33 cellular contexts compared by ENCODE assay signal in genomic region chr13:91667486-91667885, GRCh38.
"Had no signal": no experiment of that assay in that cellular context is flagged by ENCODE, and none has a peak within 500 bp of the region (broad histone marks: within the 10 kb centered on the region; RNA-seq: fewer than 3 reads in every experiment).

No MANE protein-coding gene starts in this region.

- FAIRE-seq: astrocyte, bronchial epithelial cell had no signal

- DNase-seq: activated effector memory CD4-positive, alpha-beta T cell treated with anti-CD3 and anti-CD28 coated beads, Interleukin-2, amount 50 U/mL, for 16 hours; activated effector memory CD4-positive, alpha-beta T cell treated with Interleukin-2 at 50 U/mL for 16 hours; activated gamma-delta T cell; activated gamma-delta T cell treated with Interleukin-2 at 50 U/mL for 16 hours; activated naive CD4-positive, alpha-beta T cell; activated naive CD4-positive, alpha-beta T cell treated with anti-CD3 and anti-CD28 coated beads for 36 hours; activated naive CD4-positive, alpha-beta T cell treated with anti-CD3 and anti-CD28 coated beads, Interleukin-2, amount 10 ng/mL, durations not matched to agents 7 days and 5 days; activated naive CD4-positive, alpha-beta T cell treated with anti-CD3 and anti-CD28 coated beads, Interleukin-2, amount 50 U/mL, for 16 hours; activated naive CD4-positive, alpha-beta T cell treated with Interleukin-2 at 50 U/mL for 16 hours; activated naive CD8-positive, alpha-beta T cell treated with anti-CD3 and anti-CD28 coated beads for 36 hours; activated naive CD8-positive, alpha-beta T cell treated with anti-CD3 and anti-CD28 coated beads, Interleukin-2, amount 10 ng/mL, durations not matched to agents 7 days and 5 days; activated naive CD8-positive, alpha-beta T cell treated with anti-CD3 and anti-CD28 coated beads, Interleukin-2, amount 50 U/mL, for 24 hours; activated T-cell treated with anti-CD3 and anti-CD28 coated beads, Interleukin-2, amount 50 U/mL, for 24 hours; activated T-cell treated with anti-CD3 and anti-CD28 coated beads, Interleukin-2, amount 50 U/mL, for 4 hours; activated T-cell treated with anti-CD3 and anti-CD28 coated beads, Interleukin-2, amount 50 U/mL, for 48 hours; activated T-cell treated with anti-CD3 and anti-CD28 coated beads, Interleukin-2, amount 50 U/mL, for 72 hours; adrenal gland; amniotic stem cell; amygdala; anterior cingulate cortex; aorta; body of pancreas; brain microvascular endothelial cell; caudate nucleus; central memory CD4-positive, alpha-beta T cell; cerebellar nuclear complex had no signal

- ATAC-seq: activated naive CD4-positive, alpha-beta T cell treated with anti-CD3 and anti-CD28 coated beads, Interleukin-2, amount 50 U/mL, for 72 hours; activated naive CD8-positive, alpha-beta T cell treated with anti-CD3 and anti-CD28 coated beads, Interleukin-2, amount 50 U/mL, for 24 hours; activated T-cell treated with anti-CD3 and anti-CD28 coated beads, Interleukin-2, amount 50 U/mL, for 4 hours; activated T-cell treated with anti-CD3 and anti-CD28 coated beads, Interleukin-2, amount 50 U/mL, for 72 hours; activated T-helper 17 cell treated with anti-CD3 and anti-CD28 coated beads, Interleukin-2, amount 50 U/mL, for 72 hours; body of pancreas had no signal

- H3K27me3 ChIP-seq: adrenal gland, ascending aorta, body of pancreas, brain microvascular endothelial cell, breast epithelium, cardiac muscle cell had no signal

- H3K4me3 ChIP-seq: adrenal gland, ascending aorta, body of pancreas, breast epithelium, cardiac muscle cell had no signal

- H3K9me3 ChIP-seq: adrenal gland, ascending aorta, body of pancreas, breast epithelium had no signal

- H3K27ac ChIP-seq: adrenal gland, ascending aorta, body of pancreas, brain microvascular endothelial cell, breast epithelium, cardiac muscle cell had no signal

- H3K36me3 ChIP-seq: adrenal gland, ascending aorta, brain microvascular endothelial cell, breast epithelium, cardiac muscle cell had no signal

- H3K4me1 ChIP-seq: adrenal gland, ascending aorta, body of pancreas, breast epithelium had no signal
